In genomic region chr13:97259787-97260641, GRCh38 we compare ENCODE assay signal across 9 cellular contexts. TPM values are rescaled to one million over a fixed set of nuclear protein-coding genes. Genes with fewer than 3 reads are reported as not detected.
A peak's percentile ranks its signal among the peaks of the same experiment; 100 is the strongest.
DNase-seq lines count a peak whose midpoint lies in the region; ATAC-seq and TF ChIP-seq lines count a peak whose summit lies in the region.
"Had no signal": no experiment of that assay in that cellular context is flagged by ENCODE, and none has a peak within 500 bp of the region (broad histone marks: within the 10 kb centered on the region; RNA-seq: fewer than 3 reads in every experiment).

No MANE protein-coding gene starts in this region.

- peaks cover 2% of the 10 kb centered on the region for H3K36me3 ChIP-seq in CD4-positive, alpha-beta memory T cell (ENCODE audit: insufficient read depth, low read length)
- H3K36me3 ChIP-seq: ovary had no signal

- H3K9me3 Mint-ChIP-seq in CD4-positive, alpha-beta memory T cell, result no peaks in the 10 kb centered on the region
- no peaks in the 10 kb centered on the region for H3K9me3 Mint-ChIP-seq in natural killer cell

- no peaks in the 10 kb centered on the region for H3K27me3 ChIP-seq in CD4-positive, alpha-beta memory T cell (ENCODE audit: insufficient read depth, low read length)
- H3K27me3 ChIP-seq: ovary had no signal

- no peak for ATAC-seq in natural killer cell
- no peak for ATAC-seq in HG03354 (IDR thresholded peaks at IDR 0.05; ENCODE audit: poor library complexity, severe bottlenecking, unreplicated experiment)

- POLR2A ChIA-PET in CD4-positive, alpha-beta memory T cell (lab: Charles Lee; ENCODE audit: partially characterized antibody), result no interaction called here

- H3K4me3 Mint-ChIP-seq in CD4-positive, alpha-beta memory T cell, result peak overlapping the region in 6 of 8 donors; percentile 14 to 69 (median 42)
- peak overlapping the region; percentile 29 for H3K4me3 Mint-ChIP-seq in natural killer cell

- H3K4me1 Mint-ChIP-seq in CD4-positive, alpha-beta memory T cell, result peaks cover 71 to 80% (median 76%) of the 10 kb centered on the region in 4 donors
- peaks cover 77 to 80% of the 10 kb centered on the region in 2 donors for H3K4me1 Mint-ChIP-seq in natural killer cell

- H3K27ac ChIP-seq in CD4-positive, alpha-beta memory T cell (ENCODE audit: low read depth, low read length), result no peak overlapping the region
- peak overlapping the region; percentile 48 for H3K27ac ChIP-seq in epithelial cell of prostate
- H3K27ac ChIP-seq: ovary had no signal

- intact Hi-C loops in CD4-positive, alpha-beta memory T cell (cut with micrococcal nuclease), result no loop called here
- intact Hi-C loops in natural killer cell (cut with micrococcal nuclease), result loop anchor here (5.0 kb wide), 1 partner anchor 33 kb away; no protein-coding TSS in a partner anchor

- H3K27me3 Mint-ChIP-seq in CD4-positive, alpha-beta memory T cell, result no peaks in the 10 kb centered on the region
- H3K27me3 Mint-ChIP-seq in natural killer cell (ENCODE audit: low read depth in 2 of 2), result no peaks in the 10 kb centered on the region

- H3K4me1 ChIP-seq in CD4-positive, alpha-beta memory T cell (ENCODE audit: insufficient read depth, low read length), result peaks cover 72% of the 10 kb centered on the region

- no peak for TF ChIP-seq CTCF in natural killer cell (IDR thresholded peaks at IDR 0.05)

- peaks cover 15 to 18% of the 10 kb centered on the region in 2 donors for H3K36me3 Mint-ChIP-seq in CD4-positive, alpha-beta memory T cell
- no peaks in the 10 kb centered on the region for H3K36me3 Mint-ChIP-seq in natural killer cell

- peak overlapping the region in 6 of 7 donors; percentile 6 to 85 (median 70) for H3K27ac Mint-ChIP-seq in CD4-positive, alpha-beta memory T cell
- H3K27ac Mint-ChIP-seq in natural killer cell, result peak overlapping the region; percentile 81 to 84

- DNase-seq in CD4-positive, alpha-beta memory T cell, result no peak
- peak; percentile 63 for DNase-seq in RKO (ENCODE audit: low spot score)
- DNase-seq in epithelial cell of prostate (ENCODE audit: low read depth, low spot score), result no peak
- no peak for DNase-seq in natural killer cell
- no peak for DNase-seq in NCI-H1048 (lab: John Stamatoyannopoulos, UW)
- DNase-seq in RPMI8226, result no peak
- no peak for DNase-seq in stimulated activated CD4-positive, alpha-beta T cell treated with anti-CD3 and anti-CD28 coated beads, Interleukin-4, amount 100 ng/mL, for 4 hours
- DNase-seq: ovary had no signal

- no peaks in the 10 kb centered on the region for H3K9me3 ChIP-seq in CD4-positive, alpha-beta memory T cell (ENCODE audit: control insufficient read depth in 1 of 2, low read length in 2 of 2)
- H3K9me3 ChIP-seq: ovary had no signal

- CTCF ChIA-PET in CD4-positive, alpha-beta memory T cell (lab: Charles Lee; ENCODE audit: partially characterized antibody), result interaction anchor here (0.7 to 1.2 kb wide), 2 partner anchors 13 to 150 kb away, joined by 3 read pairs; no protein-coding TSS in a partner anchor

- H3K4me3 ChIP-seq in CD4-positive, alpha-beta memory T cell (ENCODE audit: low read length in 2 of 2), result no peak overlapping the region
- H3K4me3 ChIP-seq: ovary had no signal

RNA-seq across cellular contexts. Expression of gene MBNL2, which starts 37.9 kb away (rescaled TPM):
- 10 to 100 TPM; 33.0 to 36.2 TPM for total RNA-seq in CD4-positive, alpha-beta memory T cell
- polyA plus RNA-seq in CD4-positive, alpha-beta memory T cell, result 10 to 100 TPM; 20.1 to 23.7 TPM
- 10 to 100 TPM; 30.9 to 38.3 (median 33.1) TPM for total RNA-seq in natural killer cell
